In the genomic region with DNA sequence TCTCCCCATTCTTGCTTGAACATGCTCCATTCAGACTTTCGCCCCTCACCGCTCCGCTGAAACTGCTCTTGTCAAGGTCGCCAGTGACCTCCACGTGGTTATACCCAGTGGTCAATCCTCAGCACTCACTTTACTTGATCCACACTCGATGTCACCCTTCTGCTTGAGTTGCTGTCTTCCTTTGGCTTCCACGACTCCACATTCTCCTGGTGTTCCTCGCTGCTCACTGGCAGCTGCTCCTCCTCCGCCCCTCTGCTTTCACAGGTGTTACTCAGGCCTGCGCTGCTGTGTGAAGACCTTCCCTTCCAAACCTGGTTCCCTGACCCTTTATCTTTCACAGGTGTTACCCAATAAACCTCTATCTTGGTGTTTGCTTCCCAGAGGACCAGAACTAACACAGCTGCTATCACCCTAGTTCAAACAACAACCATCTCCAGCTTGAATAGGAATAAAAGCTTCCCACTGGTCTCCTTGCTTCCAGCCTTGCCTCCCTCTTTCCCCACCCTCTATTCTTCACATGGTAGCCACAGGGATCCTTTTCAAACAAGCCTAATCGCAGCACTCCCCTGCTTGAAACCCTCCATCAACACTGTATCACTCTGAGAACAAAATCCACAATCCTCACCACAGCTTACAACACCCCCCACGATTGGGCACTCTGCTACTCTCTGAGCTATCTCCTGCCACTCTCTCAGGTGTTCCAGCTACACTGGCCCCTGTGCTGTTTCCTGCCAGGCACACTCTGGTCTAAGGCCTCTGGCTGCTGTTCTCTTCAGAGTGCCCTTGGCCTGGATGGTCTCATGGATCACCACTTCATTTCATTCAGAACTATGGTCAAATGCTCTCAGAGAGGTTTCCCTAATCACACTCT, we compare ENCODE assay signal across 20 cellular contexts. TPM values are rescaled to one million over a fixed set of nuclear protein-coding genes. Genes with fewer than 3 reads are reported as not detected.
A peak's percentile ranks its signal among the peaks of the same experiment; 100 is the strongest.
DNase-seq lines count a peak whose midpoint lies in the region; ATAC-seq and TF ChIP-seq lines count a peak whose summit lies in the region.
"Had no signal": no experiment of that assay in that cellular context is flagged by ENCODE, and none has a peak within 500 bp of the region (broad histone marks: within the 10 kb centered on the region; RNA-seq: fewer than 3 reads in every experiment).

No MANE protein-coding gene starts in this region.

- POLR2A ChIA-PET in MCF 10A (lab: Yijun Ruan, JAX) (interaction anchor here (0.6 to 3.3 kb wide), 5 partner anchors 10 to 133 kb away, joined by 3 to 26 read pairs (median 3); partner anchors contain the start of gene PPIL1), RWPE1 (lab: Yijun Ruan, JAX; ENCODE audit: low non-redundant PET) (no interaction called here)

- TF ChIP-seq EP300 in upper lobe of left lung (IDR thresholded peaks at IDR 0.05), result no peak

- no peaks in the 10 kb centered on the region for H3K27me3 ChIP-seq in mammary epithelial cell (ENCODE audit: insufficient read depth, low read length)
- no peaks in the 10 kb centered on the region for H3K27me3 ChIP-seq in endodermal cell (ENCODE audit: control insufficient read depth, insufficient read depth, low read length, poor library complexity, severe bottlenecking)
- H3K27me3 ChIP-seq in upper lobe of left lung, result no peaks in the 10 kb centered on the region
- H3K27me3 ChIP-seq: adrenal gland, vagina had no signal

- ATAC-seq in stimulated activated effector memory CD8-positive, alpha-beta T cell treated with anti-CD3 and anti-CD28 coated beads, Interleukin-12 subunit alpha, Interleukin-12 subunit beta, amount 100 ng/mL, for 72 hours, result no peak
- no peak for ATAC-seq in HG03439 (IDR thresholded peaks at IDR 0.05; ENCODE audit: unreplicated experiment)
- ATAC-seq in upper lobe of left lung (ENCODE audit: low FRiP score in 2 of 2), result no peak
- ATAC-seq: CD8-positive, alpha-beta T cell had no signal

- H3K9ac ChIP-seq in mammary epithelial cell (ENCODE audit: insufficient read depth, low read length) (no peak overlapping the region), endodermal cell (ENCODE audit: extremely low read depth, low read length, poor library complexity, severe bottlenecking) (no peak overlapping the region)

- H3K4me1 ChIP-seq in mammary epithelial cell (ENCODE audit: insufficient read depth, low read length) (peaks cover 12% of the 10 kb centered on the region), endodermal cell (ENCODE audit: control insufficient read depth, insufficient read depth, low read length) (peaks cover 13% of the 10 kb centered on the region), upper lobe of left lung (peaks cover 0 to 4% (median 3%) of the 10 kb centered on the region in 4 donors)

- H3K9me3 Mint-ChIP-seq in MCF 10A (ENCODE audit: unreplicated experiment) (no peaks in the 10 kb centered on the region), endodermal cell (no peaks in the 10 kb centered on the region)
- no peaks in the 10 kb centered on the region for H3K9me3 Mint-ChIP-seq in stimulated activated effector memory CD8-positive, alpha-beta T cell treated with anti-CD3 and anti-CD28 coated beads, Interleukin-12 subunit alpha, Interleukin-12 subunit beta, amount 100 ng/mL, for 72 hours
- H3K9me3 Mint-ChIP-seq: CD8-positive, alpha-beta T cell; immature natural killer cell had no signal

- CTCF ChIA-PET in MCF 10A (lab: Yijun Ruan, JAX), result interaction anchor here (0.8 to 2.4 kb wide), 3 partner anchors 9 to 18 kb away, joined by 3 to 11 read pairs (median 3); no protein-coding TSS in a partner anchor
- CTCF ChIA-PET in mammary epithelial cell (lab: Charles Lee; ENCODE audit: low non-redundant PET), result no interaction called here
- CTCF ChIA-PET in RWPE1 (lab: Yijun Ruan, JAX), result interaction anchor here (0.5 to 1.3 kb wide), 4 partner anchors 13 to 98 kb away, joined by 3 to 5 read pairs (median 3); no protein-coding TSS in a partner anchor

- TF ChIP-seq CTCF in MCF 10A (IDR thresholded peaks at IDR 0.05; ENCODE audit: unreplicated experiment) (no peak), mammary epithelial cell (conservative IDR thresholded peaks at IDR 0.05 in 1 of 2, IDR thresholded peaks at IDR 0.05 in 1 of 2; ENCODE audit: extremely low read depth in 1 of 2, insufficient read depth in 1 of 2, low read depth in 1 of 2, low read length in 2 of 2) (no peak), endodermal cell (conservative IDR thresholded peaks at IDR 0.05) (no peak), RWPE1 (conservative IDR thresholded peaks at IDR 0.05; ENCODE audit: low read depth) (no peak), upper lobe of left lung (IDR thresholded peaks at IDR 0.05) (no peak)

- peaks cover 66% of the 10 kb centered on the region for H3K79me2 ChIP-seq in mammary epithelial cell (ENCODE audit: insufficient read depth, low read length)

- H3K27ac ChIP-seq in mammary epithelial cell (ENCODE audit: insufficient read depth, low read depth, low read length) (no peak overlapping the region), endodermal cell (ENCODE audit: low read depth, low read length) (no peak overlapping the region), RWPE1 (no peak overlapping the region), upper lobe of left lung (no peak overlapping the region)
- H3K27ac ChIP-seq: adrenal gland, vagina had no signal

- 85% methylated on average over 10 of the region's 12 CpGs for WGBS in mammary epithelial cell (ENCODE audit: low coverage, missing lambda C conversion rate)
- WGBS in endodermal cell (ENCODE audit: insufficient coverage in 1 of 2, insufficient read length in 1 of 2), 2 experiments, result 69 to 73% methylated on average over 8 to 12 of the region's 12 CpGs
- whole genome bisulfite sequencing in upper lobe of left lung, 2 donors, result 88 to 90% methylated on average over 12 of the region's 12 CpGs

- dilution Hi-C loops in mammary epithelial cell (cut with HindIII; ENCODE audit: low sequenced_read_pairs), result loop anchor here (5.0 kb wide), 3 partner anchors 43 to 138 kb away; no protein-coding TSS in a partner anchor

- no peak overlapping the region for H2AFZ ChIP-seq in mammary epithelial cell (ENCODE audit: low read depth, low read length)

- H3K4me3 Mint-ChIP-seq in MCF 10A (ENCODE audit: unreplicated experiment) (no peak overlapping the region), endodermal cell (no peak overlapping the region)
- no peak overlapping the region for H3K4me3 Mint-ChIP-seq in stimulated activated effector memory CD8-positive, alpha-beta T cell treated with anti-CD3 and anti-CD28 coated beads, Interleukin-12 subunit alpha, Interleukin-12 subunit beta, amount 100 ng/mL, for 72 hours
- H3K4me3 Mint-ChIP-seq: CD8-positive, alpha-beta T cell; immature natural killer cell had no signal

- H3K9me3 ChIP-seq in mammary epithelial cell (replicated peaks; ENCODE audit: insufficient read depth, low read length) (no peaks in the 10 kb centered on the region), endodermal cell (ENCODE audit: control insufficient read depth, low read length) (no peaks in the 10 kb centered on the region), upper lobe of left lung (no peaks in the 10 kb centered on the region)
- H3K9me3 ChIP-seq: adrenal gland, vagina had no signal

- intact Hi-C loops in MCF 10A (cut with micrococcal nuclease), result no loop called here
- intact Hi-C loops in mammary epithelial cell (cut with micrococcal nuclease), result no loop called here

- H3K4me3 ChIP-seq in mammary epithelial cell (replicated peaks in 1 of 3; ENCODE audit: insufficient read depth in 1 of 3, low read depth in 2 of 3, low read length in 3 of 3), result no peak overlapping the region
- peak overlapping the region; percentile 56 for H3K4me3 ChIP-seq in endodermal cell (ENCODE audit: low read length)
- H3K4me3 ChIP-seq in upper lobe of left lung, result no peak overlapping the region
- H3K4me3 ChIP-seq: adrenal gland, lung, skin epidermis, vagina had no signal

- H3K4me2 ChIP-seq in mammary epithelial cell (ENCODE audit: insufficient read depth, low read depth, low read length), result no peak overlapping the region

- in situ Hi-C loops in mammary epithelial cell (cut with MboI; ENCODE audit: low sequenced_read_pairs in 2 of 2), result no loop called here

- no peaks in the 10 kb centered on the region for H3K36me3 ChIP-seq in mammary epithelial cell (ENCODE audit: insufficient read depth, low read length)
- H3K36me3 ChIP-seq in endodermal cell (ENCODE audit: control insufficient read depth, insufficient read depth, low read length), result peaks cover 49% of the 10 kb centered on the region
- H3K36me3 ChIP-seq in upper lobe of left lung, result peaks cover 0 to 13% (median 3%) of the 10 kb centered on the region in 4 donors
- H3K36me3 ChIP-seq: adrenal gland had no signal

- DNase-seq in MCF 10A (ENCODE audit: unreplicated experiment) (no peak), mammary epithelial cell (no peak), NCI-H345 (lab: John Stamatoyannopoulos, UW) (peak; percentile 93), endodermal cell (peak; percentile 74), RWPE1 (ENCODE audit: low spot score) (no peak), upper lobe of left lung (no peak)
- DNase-seq in stimulated activated effector memory CD8-positive, alpha-beta T cell treated with anti-CD3 and anti-CD28 coated beads, Interleukin-12 subunit alpha, Interleukin-12 subunit beta, amount 100 ng/mL, for 72 hours (ENCODE audit: low spot score in 2 of 2), result no peak
- DNase-seq: activated CD4-positive, alpha-beta T cell treated with anti-CD3 and anti-CD28 coated beads, Interleukin-2, amount 50 U/mL, for 4 hours; DND-41; immature natural killer cell; NCI-H1436 treated with DMSO at 0.1 percent for 48 hours; NCI-H526 treated with DMSO at 0.1 percent for 48 hours; stimulated activated CD4-positive, alpha-beta T cell treated with anti-CD3 and anti-CD28 coated beads, Interleukin-4, amount 100 ng/mL, for 1 hour; substantia nigra had no signal

- H3K36me3 Mint-ChIP-seq in MCF 10A (ENCODE audit: insufficient read depth, unreplicated experiment), result peaks cover 56% of the 10 kb centered on the region
- H3K36me3 Mint-ChIP-seq in endodermal cell (ENCODE audit: low read depth), result peaks cover 61% of the 10 kb centered on the region
- H3K36me3 Mint-ChIP-seq in stimulated activated effector memory CD8-positive, alpha-beta T cell treated with anti-CD3 and anti-CD28 coated beads, Interleukin-12 subunit alpha, Interleukin-12 subunit beta, amount 100 ng/mL, for 72 hours, result peaks cover 89% of the 10 kb centered on the region

- no peak for TF ChIP-seq POLR2A in upper lobe of left lung (IDR thresholded peaks at IDR 0.05)

- H3K27me3 Mint-ChIP-seq in MCF 10A (ENCODE audit: insufficient read depth, unreplicated experiment) (no peaks in the 10 kb centered on the region), endodermal cell (ENCODE audit: insufficient read depth) (peaks cover 22% of the 10 kb centered on the region)

- H3K27ac Mint-ChIP-seq in MCF 10A (ENCODE audit: low read depth, unreplicated experiment) (peak overlapping the region; percentile 58), endodermal cell (peak overlapping the region; percentile 33)
- H3K27ac Mint-ChIP-seq in stimulated activated effector memory CD8-positive, alpha-beta T cell treated with anti-CD3 and anti-CD28 coated beads, Interleukin-12 subunit alpha, Interleukin-12 subunit beta, amount 100 ng/mL, for 72 hours, result peak overlapping the region; percentile 27
- H3K27ac Mint-ChIP-seq: CD8-positive, alpha-beta T cell had no signal

- H4K20me1 ChIP-seq in mammary epithelial cell (ENCODE audit: insufficient read depth, low read length), result no peaks in the 10 kb centered on the region

- BruUV-seq in MCF 10A (replicated peaks; lab: Mats Ljungman, UMichigan) (no TSS peak), mammary epithelial cell (replicated peaks; lab: Mats Ljungman, UMichigan) (no TSS peak)

- H3K4me1 Mint-ChIP-seq in MCF 10A (ENCODE audit: insufficient read depth, unreplicated experiment) (peaks cover 28% of the 10 kb centered on the region), endodermal cell (peaks cover 49% of the 10 kb centered on the region)
- H3K4me1 Mint-ChIP-seq in stimulated activated effector memory CD8-positive, alpha-beta T cell treated with anti-CD3 and anti-CD28 coated beads, Interleukin-12 subunit alpha, Interleukin-12 subunit beta, amount 100 ng/mL, for 72 hours, result peaks cover 62% of the 10 kb centered on the region

RNA-seq across cellular contexts. Expression of gene PPIL1, which starts 10.7 kb away (rescaled TPM):
- total RNA-seq in MCF 10A (2022) (53.6 and 54.9 TPM in 2 replicates), mammary epithelial cell (10 to 100 TPM; 24.0 to 33.5 TPM), endodermal cell (10 to 100 TPM; 36.7 to 53.3 TPM), upper lobe of left lung (10 to 100 TPM in 3 of 6 donors, 1 to 10 TPM in 3; 2.2 to 21.7 (median 11.9) TPM)
- 32.5 TPM for polyA plus RNA-seq in mammary epithelial cell
- polyA minus RNA-seq in mammary epithelial cell, result 24.9 TPM
- polyA plus RNA-seq in endodermal cell (2013, experiment 1 of 2), result 68.5 TPM
- polyA plus RNA-seq in endodermal cell (2013, experiment 2 of 2), result 66.8 TPM

RNA-seq across cellular contexts. Expression of gene C6orf89, which starts 21.8 kb away (rescaled TPM):
- total RNA-seq in MCF 10A (2022) (36.9 and 43.1 TPM in 2 replicates), mammary epithelial cell (10 to 100 TPM; 34.3 to 42.2 TPM), endodermal cell (10 to 100 TPM; 13.9 to 16.8 TPM), upper lobe of left lung (10 to 100 TPM; 22.0 to 60.8 (median 42.5) TPM)
- polyA plus RNA-seq in mammary epithelial cell, result 20.7 TPM
- 23.8 TPM for polyA minus RNA-seq in mammary epithelial cell
- 22.7 TPM for polyA plus RNA-seq in endodermal cell (2013, experiment 1 of 2)
- polyA plus RNA-seq in endodermal cell (2013, experiment 2 of 2), result 19.5 TPM

RNA-seq across cellular contexts. Expression of gene CPNE5, which starts 24.7 kb away (rescaled TPM):
- total RNA-seq in MCF 10A (2022) (not detected in 2 replicates), mammary epithelial cell (under 1 TPM in 1 of 2 donors, not detected in 1; 0.31 TPM), endodermal cell (under 1 TPM; 0.26 to 0.42 TPM), upper lobe of left lung (1 to 10 TPM in 4 of 6 donors, under 1 TPM in 2; 0.89 to 5.4 (median 2.5) TPM)
- 0.10 TPM for polyA plus RNA-seq in mammary epithelial cell
- not detected for polyA minus RNA-seq in mammary epithelial cell
- polyA plus RNA-seq in endodermal cell (2013, experiment 1 of 2), result 1.4 TPM
- 1.6 TPM for polyA plus RNA-seq in endodermal cell (2013, experiment 2 of 2)

Comparison
In these comparisons a context has a peak if more than half of its experiments do, and no peak if none do; other contexts are left out.
1. DNase-seq: peak in NCI-H345 (single experiment) and endodermal cell (single experiment); none in MCF 10A (single experiment), mammary epithelial cell (single experiment), stimulated activated effector memory CD8-positive, alpha-beta T cell treated with anti-CD3 and anti-CD28 coated beads, Interleukin-12 subunit alpha, Interleukin-12 subunit beta, amount 100 ng/mL, for 72 hours (0 of 2), RWPE1 (single experiment) and upper lobe of left lung (0 of 2).
2. Peak in every context shown above with its lines, with median percentiles within 50 percentile points of each other: H3K27ac Mint-ChIP-seq.